ENCODE assay signal across 4 cellular contexts in genomic region chr19:18727602-18728001, GRCh38. TPM values are rescaled to one million over a fixed set of nuclear protein-coding genes. Genes with fewer than 3 reads are reported as not detected.
A peak's percentile ranks its signal among the peaks of the same experiment; 100 is the strongest.
DNase-seq lines count a peak whose midpoint lies in the region; ATAC-seq, FAIRE-seq and TF ChIP-seq lines count a peak whose summit lies in the region.
"Not testable (repeated sequence)": the region's sequence is repeated elsewhere in the genome, so short reads cannot be mapped to it uniquely, and the experiment has no call there.

No MANE protein-coding gene starts in this region.

- H3K27me3 ChIP-seq in K562 (ENCODE audit: control insufficient read depth in 2 of 2, insufficient read depth in 2 of 2, low read length in 2 of 2); HepG2 (ENCODE audit: control insufficient read depth in 1 of 2, insufficient read depth in 2 of 2, low read length in 2 of 2): not testable (repeated sequence)

- H3K9me3 ChIP-seq in HEK293 (ENCODE audit: control insufficient read depth, insufficient read depth, low read depth, low read length); K562 (replicated peaks; ENCODE audit: control insufficient read depth, insufficient read depth, low read depth, low read length); HepG2 (ENCODE audit: low read length): not testable (repeated sequence)

- TF ChIP-seq EP300 in K562 (IDR thresholded peaks at IDR 0.05; ENCODE audit: low read length); HepG2 (IDR thresholded peaks at IDR 0.05; ENCODE audit: low read depth in 2 of 2, low read length in 2 of 2); HepG2 (CRISPR knock-in tag; IDR thresholded peaks at IDR 0.05; ENCODE audit: borderline replicate concordance): not testable (repeated sequence)

- not testable (repeated sequence) for ATAC-seq in K562, Right ventricle myocardium inferior, HepG2

- not testable (repeated sequence) for H4K20me1 ChIP-seq in K562 (replicated peaks; ENCODE audit: control insufficient read depth, insufficient read depth, low read length); HepG2 (ENCODE audit: insufficient read depth, low read length)

- POLR2A ChIA-PET in HEK293 (lab: Yijun Ruan, JAX); HepG2 (lab: Yijun Ruan, JAX): not testable (repeated sequence)
- POLR2A ChIA-PET in K562 (lab: Yijun Ruan, JAX) = interaction anchor here (0.5 to 1.0 kb wide), 3 partner anchors 11 to 27 kb away, joined by 3 to 4 read pairs (median 3); no protein-coding TSS in a partner anchor

- intact Hi-C loops in K562 (cut with micrococcal nuclease); Right ventricle myocardium inferior (cut with DNase I); HepG2 (cut with micrococcal nuclease; ENCODE audit: unreplicated experiment): not testable (repeated sequence)

- not testable (repeated sequence) for H3K79me2 ChIP-seq in K562 (ENCODE audit: control insufficient read depth, insufficient read depth, low read length); HepG2 (ENCODE audit: insufficient read depth, low read length)

- H3K27ac ChIP-seq in HEK293 (ENCODE audit: extremely low read depth, low read depth, low read length); K562 (ENCODE audit: extremely low read depth, low read depth, low read length); HepG2 (ENCODE audit: extremely low read length, insufficient read depth, low read length): not testable (repeated sequence)

- not testable (repeated sequence) for BruUV-seq in K562 (replicated peaks; lab: Mats Ljungman, UMichigan); HepG2 (replicated peaks; lab: Mats Ljungman, UMichigan)

- DNase-seq in K562 (ENCODE audit: extremely low read depth in 1 of 4, low spot score in 3 of 4); HepG2 (ENCODE audit: low spot score): not testable (repeated sequence)
- DNase-seq in Right ventricle myocardium inferior (ENCODE audit: missing footprints) = peak; percentile 13

- WGBS in K562 (ENCODE audit: insufficient coverage, low coverage, missing lambda C conversion rate) = 73% methylated on average over 6 of the region's 6 CpGs
- WGBS in HepG2 (ENCODE audit: low lambda C conversion rate) = 98% methylated on average over 4 of the region's 6 CpGs

- FAIRE-seq in K562 (lab: Jason Lieb, UNC); HepG2 (lab: Jason Lieb, UNC): not testable (repeated sequence)

- in situ Hi-C loops in K562 (cut with MboI); HepG2 (cut with HindIII; ENCODE audit: extremely low pct_ligation_motif_present, low pct_unique_long_range_greater_than_20kb): not testable (repeated sequence)

- not testable (repeated sequence) for H3K4me1 ChIP-seq in HEK293 (ENCODE audit: control insufficient read depth, insufficient read depth, low read length)
- peaks cover 7 to 49% of the 10 kb centered on the region in 2 experiments for H3K4me1 ChIP-seq in K562 (replicated peaks in 1 of 2; ENCODE audit: control insufficient read depth in 2 of 2, insufficient read depth in 2 of 2, low read length in 2 of 2)
- H3K4me1 ChIP-seq in HepG2 (ENCODE audit: insufficient read depth, low read length) = peaks cover 28% of the 10 kb centered on the region

- not testable (repeated sequence) for H2AFZ ChIP-seq in K562 (ENCODE audit: low read depth, low read length); HepG2 (ENCODE audit: low read length)

- H3K4me2 ChIP-seq in K562 (ENCODE audit: insufficient read depth, low read length); HepG2 (ENCODE audit: low read depth, low read length): not testable (repeated sequence)

- TF ChIP-seq POLR2A in K562 (conservative IDR thresholded peaks at IDR 0.05); HepG2 (IDR thresholded peaks at IDR 0.05; ENCODE audit: insufficient read depth in 1 of 2, low read depth in 2 of 2, low read length in 2 of 2): not testable (repeated sequence)

- H3K9ac ChIP-seq in K562 (ENCODE audit: insufficient read depth in 1 of 2, low read depth in 2 of 2, low read length in 2 of 2) = peak overlapping the region in 1 of 2 experiments; percentile 64; a peak in 1 of 4 replicates
- H3K9ac ChIP-seq in HepG2 (ENCODE audit: insufficient read depth, low read depth, low read length) = not testable (repeated sequence)

- not testable (repeated sequence) for H3K9me1 ChIP-seq in K562 (ENCODE audit: control insufficient read depth, insufficient read depth, low read length)

- not testable (repeated sequence) for H3K4me3 ChIP-seq in HEK293 (ENCODE audit: low read depth, low read length); K562; HepG2 (replicated peaks in 1 of 3; ENCODE audit: insufficient read depth in 1 of 3, low read depth in 2 of 3, low read length in 3 of 3)

- TF ChIP-seq RAD21 in K562 (CRISPR knock-in tag; conservative IDR thresholded peaks at IDR 0.05 in 1 of 2, IDR thresholded peaks at IDR 0.05 in 1 of 2); HepG2 (CRISPR knock-in tag; IDR thresholded peaks at IDR 0.05): not testable (repeated sequence)

- H3K36me3 ChIP-seq in HEK293 (ENCODE audit: control insufficient read depth in 2 of 2, insufficient read depth in 1 of 2, low read length in 2 of 2); K562 (ENCODE audit: control insufficient read depth, insufficient read depth, low read length); HepG2 (replicated peaks in 1 of 2; ENCODE audit: control insufficient read depth in 1 of 2, insufficient read depth in 2 of 2, low read length in 2 of 2): not testable (repeated sequence)

- not testable (repeated sequence) for TF ChIP-seq CTCF in HEK293 (tag by site-specific recombination; IDR thresholded peaks at IDR 0.05); K562 (IDR thresholded peaks at IDR 0.05 in 2 of 3, conservative IDR thresholded peaks at IDR 0.05 in 1 of 3; ENCODE audit: insufficient read depth in 2 of 3, low read depth in 1 of 3, low read length in 3 of 3); HepG2 (CRISPR knock-in tag; IDR thresholded peaks at IDR 0.05)

- CTCF ChIA-PET in HEK293 (lab: Yijun Ruan, JAX) = interaction anchor here (0.6 kb wide), 1 partner anchor 155 kb away, joined by 3 read pairs; no protein-coding TSS in a partner anchor
- CTCF ChIA-PET in K562 (lab: Yijun Ruan, JAX; ENCODE audit: low intra/inter-chr PET ratio); HepG2 (lab: Yijun Ruan, JAX; ENCODE audit: low intra/inter-chr PET ratio, low total read pairs): not testable (repeated sequence)

TF ChIP-seq in HepG2, 621 proteins besides CTCF, POLR2A, EP300 and RAD21:
- 0 out of 2 replicates have a peak, but pooled peaks have one; percentile 50 for TF ChIP-seq ZNF121 (CRISPR knock-in tag; IDR thresholded peaks at IDR 0.05)

RNA-seq across cellular contexts. Expression of gene CRTC1, which starts 44.1 kb away (rescaled TPM):
- 2.4 and 9.1 TPM in 2 replicates for total RNA-seq in K562 (2011; cell fraction: chromatin; rRNA removed; ENCODE audit: low replicate concordance)
- total RNA-seq in K562 (2011; cell fraction: nucleolus; rRNA removed) = 4.7 and 4.8 TPM in 2 replicates
- 3.3 and 3.7 TPM in 2 replicates for total RNA-seq in K562 (2011; cell fraction: nucleoplasm; rRNA removed)
- total RNA-seq in K562 (2014; rRNA removed) = 1.5 and 1.6 TPM in 2 replicates
- 0.25 and 0.29 TPM in 2 replicates for total RNA-seq in K562 (2014; rRNA removed; fragmentation: Illumina TruSeq; extraction: Trizol)
- total RNA-seq in K562 (2015; rRNA removed; fragmentation: Illumina TruSeq; extraction: Trizol) = 0.83 and 1.3 TPM in 2 replicates
- 3.8 and 4.3 TPM in 2 replicates for total RNA-seq in K562 (2021)
- polyA plus RNA-seq in K562 (2011; rRNA removed) = 0.36 and 0.47 TPM in 2 replicates
- polyA plus RNA-seq in K562 (2011; cell fraction: cytosol; rRNA removed) = 0.37 and 0.76 TPM in 2 replicates
- polyA plus RNA-seq in K562 (2011; cell fraction: nucleus; rRNA removed) = 3.5 and 10.4 TPM in 2 replicates
- 2.9 and 5.1 TPM in 2 replicates for polyA plus RNA-seq in K562 (2012)
- 1.2 and 1.7 TPM in 2 replicates for polyA plus RNA-seq in K562 (2014; fragmentation: Illumina TruSeq; extraction: Trizol)
- not detected for polyA plus RNA-seq in K562 (2014; fragmentation: Nextera tagmentation; extraction: Ambion mirVana)
- 1.8 and 2.1 TPM in 2 replicates for polyA plus RNA-seq in K562 (2014; rRNA removed)
- polyA minus RNA-seq in K562 (2011; rRNA and poly(A)+ RNA removed) = 0.15 and 0.49 TPM in 2 replicates
- polyA minus RNA-seq in K562 (2011; cell fraction: cytosol; rRNA and poly(A)+ RNA removed) = 0.48 TPM in 1 of 2 replicates, not detected in the other
- 1.9 and 3.4 TPM in 2 replicates for polyA minus RNA-seq in K562 (2011; cell fraction: nucleus; rRNA and poly(A)+ RNA removed)
- 10.3 TPM for total RNA-seq in Right ventricle myocardium inferior
- 1.3 and 2.0 TPM in 2 replicates for total RNA-seq in HepG2 (2016; rRNA removed; fragmentation: Illumina TruSeq; extraction: Trizol)
- 1.1 and 1.4 TPM in 2 replicates for total RNA-seq in HepG2 (2016; cell fraction: cytosol; rRNA removed; fragmentation: Illumina TruSeq; extraction: Trizol; ENCODE audit: low read depth)
- total RNA-seq in HepG2 (2016; cell fraction: insoluble cytoplasmic fraction; rRNA removed; fragmentation: Illumina TruSeq; extraction: Trizol) = 1.7 and 2.3 TPM in 2 replicates
- total RNA-seq in HepG2 (2016; cell fraction: membrane; rRNA removed; fragmentation: Illumina TruSeq; extraction: Trizol) = 2.2 TPM in 2 replicates
- 3.1 and 3.5 TPM in 2 replicates for total RNA-seq in HepG2 (2016; cell fraction: nucleus; rRNA removed; fragmentation: Illumina TruSeq; extraction: Trizol)
- polyA plus RNA-seq in HepG2 (2011; rRNA removed) = 2.7 and 3.2 TPM in 2 replicates
- polyA plus RNA-seq in HepG2 (2011; cell fraction: cytosol; rRNA removed) = 0.50 and 0.95 TPM in 2 replicates
- 31.6 and 41.4 TPM in 2 replicates for polyA plus RNA-seq in HepG2 (2011; cell fraction: nucleus; rRNA removed)
- polyA plus RNA-seq in HepG2 (2012) = 6.5 and 6.6 TPM in 2 replicates
- polyA plus RNA-seq in HepG2 (2016; cell fraction: cytosol; fragmentation: Illumina TruSeq; extraction: Trizol; ENCODE audit: low read depth) = 2.6 and 2.8 TPM in 2 replicates
- 5.0 and 6.1 TPM in 2 replicates for polyA plus RNA-seq in HepG2 (2016; cell fraction: insoluble cytoplasmic fraction; fragmentation: Illumina TruSeq; extraction: Trizol; ENCODE audit: low read depth)
- 4.2 TPM in 2 replicates for polyA plus RNA-seq in HepG2 (2016; cell fraction: membrane; fragmentation: Illumina TruSeq; extraction: Trizol; ENCODE audit: low read depth)
- 17.9 and 20.5 TPM in 2 replicates for polyA plus RNA-seq in HepG2 (2016; cell fraction: nucleus; fragmentation: Illumina TruSeq; extraction: Trizol; ENCODE audit: insufficient read depth, low read depth)
- 1.4 and 2.3 TPM in 2 replicates for polyA minus RNA-seq in HepG2 (2011; rRNA and poly(A)+ RNA removed; ENCODE audit: low replicate concordance)
- polyA minus RNA-seq in HepG2 (2011; cell fraction: cytosol; rRNA and poly(A)+ RNA removed) = 2.1 and 2.7 TPM in 2 replicates
- polyA minus RNA-seq in HepG2 (2011; cell fraction: nucleus; rRNA and poly(A)+ RNA removed) = 5.2 and 5.5 TPM in 2 replicates
